ENCODE assay signal across 1 cellular context in the genomic region with DNA sequence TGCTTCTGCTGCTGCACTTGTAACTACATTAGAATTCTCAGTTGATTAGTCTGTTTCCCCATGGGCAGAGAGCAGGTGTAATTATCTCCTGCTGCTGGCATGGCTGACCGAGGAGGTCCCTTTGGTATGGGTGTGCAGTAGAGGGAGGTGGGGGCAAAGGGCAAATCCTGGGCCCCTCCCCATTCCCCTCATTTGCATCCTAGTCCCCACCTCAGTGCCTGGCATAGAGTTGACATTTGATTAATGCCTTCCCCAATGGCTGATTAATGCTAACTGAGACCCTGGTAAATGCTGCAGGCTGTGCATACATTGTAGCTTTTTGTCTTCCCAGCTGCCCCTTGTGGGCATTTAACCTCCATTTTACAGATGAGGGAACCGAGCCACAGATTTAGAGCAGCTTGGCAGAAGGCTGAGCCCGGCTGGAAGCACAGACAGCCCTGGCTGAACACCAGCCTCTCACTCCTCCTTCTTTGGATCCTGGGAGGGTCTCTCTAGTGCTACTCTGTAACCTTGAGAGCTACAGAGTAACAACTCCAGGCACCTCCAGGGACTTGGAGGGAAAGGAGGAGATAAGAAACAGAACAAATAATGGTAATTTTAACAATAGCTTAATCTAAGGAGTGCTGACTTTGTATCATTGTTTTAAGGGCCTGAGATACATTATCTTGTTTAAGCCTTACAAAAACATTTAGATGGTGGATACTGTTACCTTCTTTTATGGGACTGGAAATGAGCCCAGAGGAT.
TF ChIP-seq lines count a peak whose summit lies in the region.

No MANE protein-coding gene starts in this region.

TF ChIP-seq in GM12878, 131 proteins besides CTCF, POLR2A, EP300 and RAD21 (continued from another document):
- TF ChIP-seq, protein P1, sequence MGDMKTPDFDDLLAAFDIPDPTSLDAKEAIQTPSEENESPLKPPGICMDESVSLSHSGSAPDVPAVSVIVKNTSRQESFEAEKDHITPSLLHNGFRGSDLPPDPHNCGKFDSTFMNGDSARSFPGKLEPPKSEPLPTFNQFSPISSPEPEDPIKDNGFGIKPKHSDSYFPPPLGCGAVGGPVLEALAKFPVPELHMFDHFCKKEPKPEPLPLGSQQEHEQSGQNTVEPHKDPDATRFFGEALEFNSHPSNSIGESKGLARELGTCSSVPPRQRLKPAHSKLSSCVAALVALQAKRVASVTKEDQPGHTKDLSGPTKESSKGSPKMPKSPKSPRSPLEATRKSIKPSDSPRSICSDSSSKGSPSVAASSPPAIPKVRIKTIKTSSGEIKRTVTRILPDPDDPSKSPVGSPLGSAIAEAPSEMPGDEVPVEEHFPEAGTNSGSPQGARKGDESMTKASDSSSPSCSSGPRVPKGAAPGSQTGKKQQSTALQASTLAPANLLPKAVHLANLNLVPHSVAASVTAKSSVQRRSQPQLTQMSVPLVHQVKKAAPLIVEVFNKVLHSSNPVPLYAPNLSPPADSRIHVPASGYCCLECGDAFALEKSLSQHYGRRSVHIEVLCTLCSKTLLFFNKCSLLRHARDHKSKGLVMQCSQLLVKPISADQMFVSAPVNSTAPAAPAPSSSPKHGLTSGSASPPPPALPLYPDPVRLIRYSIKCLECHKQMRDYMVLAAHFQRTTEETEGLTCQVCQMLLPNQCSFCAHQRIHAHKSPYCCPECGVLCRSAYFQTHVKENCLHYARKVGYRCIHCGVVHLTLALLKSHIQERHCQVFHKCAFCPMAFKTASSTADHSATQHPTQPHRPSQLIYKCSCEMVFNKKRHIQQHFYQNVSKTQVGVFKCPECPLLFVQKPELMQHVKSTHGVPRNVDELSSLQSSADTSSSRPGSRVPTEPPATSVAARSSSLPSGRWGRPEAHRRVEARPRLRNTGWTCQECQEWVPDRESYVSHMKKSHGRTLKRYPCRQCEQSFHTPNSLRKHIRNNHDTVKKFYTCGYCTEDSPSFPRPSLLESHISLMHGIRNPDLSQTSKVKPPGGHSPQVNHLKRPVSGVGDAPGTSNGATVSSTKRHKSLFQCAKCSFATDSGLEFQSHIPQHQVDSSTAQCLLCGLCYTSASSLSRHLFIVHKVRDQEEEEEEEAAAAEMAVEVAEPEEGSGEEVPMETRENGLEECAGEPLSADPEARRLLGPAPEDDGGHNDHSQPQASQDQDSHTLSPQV (IDR thresholded peaks at IDR 0.05) = no peak
- TF ChIP-seq ATF7 (IDR thresholded peaks at IDR 0.05; ENCODE audit: low read depth) (0 out of 2 replicates have a peak, but pooled peaks have one; percentile 34), FOXM1 (IDR thresholded peaks at IDR 0.05; ENCODE audit: low read depth, low read length) (no peak), YY1 (IDR thresholded peaks at IDR 0.05; ENCODE audit: low read depth, low read length) (peak; percentile 16; the same call in 1 of the 2 replicates), SMAD1 (IDR thresholded peaks at IDR 0.05; ENCODE audit: low read depth, partially characterized antibody) (no peak), SRF (IDR thresholded peaks at IDR 0.05; ENCODE audit: low read depth in 2 of 2, low read length in 2 of 2) (no peak), SIN3A (IDR thresholded peaks at IDR 0.05; ENCODE audit: low read depth, low read length) (no peak), KAT2A (conservative IDR thresholded peaks at IDR 0.05; ENCODE audit: control insufficient read depth, low read depth, low read length) (no peak), NFIC (IDR thresholded peaks at IDR 0.05; ENCODE audit: low read depth, low read length) (no peak), NR2F1 (conservative IDR thresholded peaks at IDR 0.05) (peak; percentile 86), BMI1 (IDR thresholded peaks at IDR 0.05; ENCODE audit: borderline replicate concordance) (no peak), NFYA (IDR thresholded peaks at IDR 0.05; ENCODE audit: borderline replicate concordance, low read depth, low read length) (no peak)
- TF ChIP-seq, protein P2, sequence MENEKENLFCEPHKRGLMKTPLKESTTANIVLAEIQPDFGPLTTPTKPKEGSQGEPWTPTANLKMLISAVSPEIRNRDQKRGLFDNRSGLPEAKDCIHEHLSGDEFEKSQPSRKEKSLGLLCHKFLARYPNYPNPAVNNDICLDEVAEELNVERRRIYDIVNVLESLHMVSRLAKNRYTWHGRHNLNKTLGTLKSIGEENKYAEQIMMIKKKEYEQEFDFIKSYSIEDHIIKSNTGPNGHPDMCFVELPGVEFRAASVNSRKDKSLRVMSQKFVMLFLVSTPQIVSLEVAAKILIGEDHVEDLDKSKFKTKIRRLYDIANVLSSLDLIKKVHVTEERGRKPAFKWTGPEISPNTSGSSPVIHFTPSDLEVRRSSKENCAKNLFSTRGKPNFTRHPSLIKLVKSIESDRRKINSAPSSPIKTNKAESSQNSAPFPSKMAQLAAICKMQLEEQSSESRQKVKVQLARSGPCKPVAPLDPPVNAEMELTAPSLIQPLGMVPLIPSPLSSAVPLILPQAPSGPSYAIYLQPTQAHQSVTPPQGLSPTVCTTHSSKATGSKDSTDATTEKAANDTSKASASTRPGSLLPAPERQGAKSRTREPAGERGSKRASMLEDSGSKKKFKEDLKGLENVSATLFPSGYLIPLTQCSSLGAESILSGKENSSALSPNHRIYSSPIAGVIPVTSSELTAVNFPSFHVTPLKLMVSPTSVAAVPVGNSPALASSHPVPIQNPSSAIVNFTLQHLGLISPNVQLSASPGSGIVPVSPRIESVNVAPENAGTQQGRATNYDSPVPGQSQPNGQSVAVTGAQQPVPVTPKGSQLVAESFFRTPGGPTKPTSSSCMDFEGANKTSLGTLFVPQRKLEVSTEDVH (IDR thresholded peaks at IDR 0.05; ENCODE audit: low read depth, partially characterized antibody) = no peak
- TF ChIP-seq, protein P3, sequence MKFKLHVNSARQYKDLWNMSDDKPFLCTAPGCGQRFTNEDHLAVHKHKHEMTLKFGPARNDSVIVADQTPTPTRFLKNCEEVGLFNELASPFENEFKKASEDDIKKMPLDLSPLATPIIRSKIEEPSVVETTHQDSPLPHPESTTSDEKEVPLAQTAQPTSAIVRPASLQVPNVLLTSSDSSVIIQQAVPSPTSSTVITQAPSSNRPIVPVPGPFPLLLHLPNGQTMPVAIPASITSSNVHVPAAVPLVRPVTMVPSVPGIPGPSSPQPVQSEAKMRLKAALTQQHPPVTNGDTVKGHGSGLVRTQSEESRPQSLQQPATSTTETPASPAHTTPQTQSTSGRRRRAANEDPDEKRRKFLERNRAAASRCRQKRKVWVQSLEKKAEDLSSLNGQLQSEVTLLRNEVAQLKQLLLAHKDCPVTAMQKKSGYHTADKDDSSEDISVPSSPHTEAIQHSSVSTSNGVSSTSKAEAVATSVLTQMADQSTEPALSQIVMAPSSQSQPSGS (IDR thresholded peaks at IDR 0.05; ENCODE audit: low read length) = no peak
- TF ChIP-seq, protein P4, sequence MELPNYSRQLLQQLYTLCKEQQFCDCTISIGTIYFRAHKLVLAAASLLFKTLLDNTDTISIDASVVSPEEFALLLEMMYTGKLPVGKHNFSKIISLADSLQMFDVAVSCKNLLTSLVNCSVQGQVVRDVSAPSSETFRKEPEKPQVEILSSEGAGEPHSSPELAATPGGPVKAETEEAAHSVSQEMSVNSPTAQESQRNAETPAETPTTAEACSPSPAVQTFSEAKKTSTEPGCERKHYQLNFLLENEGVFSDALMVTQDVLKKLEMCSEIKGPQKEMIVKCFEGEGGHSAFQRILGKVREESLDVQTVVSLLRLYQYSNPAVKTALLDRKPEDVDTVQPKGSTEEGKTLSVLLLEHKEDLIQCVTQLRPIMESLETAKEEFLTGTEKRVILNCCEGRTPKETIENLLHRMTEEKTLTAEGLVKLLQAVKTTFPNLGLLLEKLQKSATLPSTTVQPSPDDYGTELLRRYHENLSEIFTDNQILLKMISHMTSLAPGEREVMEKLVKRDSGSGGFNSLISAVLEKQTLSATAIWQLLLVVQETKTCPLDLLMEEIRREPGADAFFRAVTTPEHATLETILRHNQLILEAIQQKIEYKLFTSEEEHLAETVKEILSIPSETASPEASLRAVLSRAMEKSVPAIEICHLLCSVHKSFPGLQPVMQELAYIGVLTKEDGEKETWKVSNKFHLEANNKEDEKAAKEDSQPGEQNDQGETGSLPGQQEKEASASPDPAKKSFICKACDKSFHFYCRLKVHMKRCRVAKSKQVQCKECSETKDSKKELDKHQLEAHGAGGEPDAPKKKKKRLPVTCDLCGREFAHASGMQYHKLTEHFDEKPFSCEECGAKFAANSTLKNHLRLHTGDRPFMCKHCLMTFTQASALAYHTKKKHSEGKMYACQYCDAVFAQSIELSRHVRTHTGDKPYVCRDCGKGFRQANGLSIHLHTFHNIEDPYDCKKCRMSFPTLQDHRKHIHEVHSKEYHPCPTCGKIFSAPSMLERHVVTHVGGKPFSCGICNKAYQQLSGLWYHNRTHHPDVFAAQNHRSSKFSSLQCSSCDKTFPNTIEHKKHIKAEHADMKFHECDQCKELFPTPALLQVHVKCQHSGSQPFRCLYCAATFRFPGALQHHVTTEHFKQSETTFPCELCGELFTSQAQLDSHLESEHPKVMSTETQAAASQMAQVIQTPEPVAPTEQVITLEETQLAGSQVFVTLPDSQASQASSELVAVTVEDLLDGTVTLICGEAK (IDR thresholded peaks at IDR 0.05; ENCODE audit: borderline replicate concordance) = no peak
- TF ChIP-seq, protein P5, sequence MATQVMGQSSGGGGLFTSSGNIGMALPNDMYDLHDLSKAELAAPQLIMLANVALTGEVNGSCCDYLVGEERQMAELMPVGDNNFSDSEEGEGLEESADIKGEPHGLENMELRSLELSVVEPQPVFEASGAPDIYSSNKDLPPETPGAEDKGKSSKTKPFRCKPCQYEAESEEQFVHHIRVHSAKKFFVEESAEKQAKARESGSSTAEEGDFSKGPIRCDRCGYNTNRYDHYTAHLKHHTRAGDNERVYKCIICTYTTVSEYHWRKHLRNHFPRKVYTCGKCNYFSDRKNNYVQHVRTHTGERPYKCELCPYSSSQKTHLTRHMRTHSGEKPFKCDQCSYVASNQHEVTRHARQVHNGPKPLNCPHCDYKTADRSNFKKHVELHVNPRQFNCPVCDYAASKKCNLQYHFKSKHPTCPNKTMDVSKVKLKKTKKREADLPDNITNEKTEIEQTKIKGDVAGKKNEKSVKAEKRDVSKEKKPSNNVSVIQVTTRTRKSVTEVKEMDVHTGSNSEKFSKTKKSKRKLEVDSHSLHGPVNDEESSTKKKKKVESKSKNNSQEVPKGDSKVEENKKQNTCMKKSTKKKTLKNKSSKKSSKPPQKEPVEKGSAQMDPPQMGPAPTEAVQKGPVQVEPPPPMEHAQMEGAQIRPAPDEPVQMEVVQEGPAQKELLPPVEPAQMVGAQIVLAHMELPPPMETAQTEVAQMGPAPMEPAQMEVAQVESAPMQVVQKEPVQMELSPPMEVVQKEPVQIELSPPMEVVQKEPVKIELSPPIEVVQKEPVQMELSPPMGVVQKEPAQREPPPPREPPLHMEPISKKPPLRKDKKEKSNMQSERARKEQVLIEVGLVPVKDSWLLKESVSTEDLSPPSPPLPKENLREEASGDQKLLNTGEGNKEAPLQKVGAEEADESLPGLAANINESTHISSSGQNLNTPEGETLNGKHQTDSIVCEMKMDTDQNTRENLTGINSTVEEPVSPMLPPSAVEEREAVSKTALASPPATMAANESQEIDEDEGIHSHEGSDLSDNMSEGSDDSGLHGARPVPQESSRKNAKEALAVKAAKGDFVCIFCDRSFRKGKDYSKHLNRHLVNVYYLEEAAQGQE (IDR thresholded peaks at IDR 0.05; ENCODE audit: low read depth, low read length) = no peak
